In the genomic region with DNA sequence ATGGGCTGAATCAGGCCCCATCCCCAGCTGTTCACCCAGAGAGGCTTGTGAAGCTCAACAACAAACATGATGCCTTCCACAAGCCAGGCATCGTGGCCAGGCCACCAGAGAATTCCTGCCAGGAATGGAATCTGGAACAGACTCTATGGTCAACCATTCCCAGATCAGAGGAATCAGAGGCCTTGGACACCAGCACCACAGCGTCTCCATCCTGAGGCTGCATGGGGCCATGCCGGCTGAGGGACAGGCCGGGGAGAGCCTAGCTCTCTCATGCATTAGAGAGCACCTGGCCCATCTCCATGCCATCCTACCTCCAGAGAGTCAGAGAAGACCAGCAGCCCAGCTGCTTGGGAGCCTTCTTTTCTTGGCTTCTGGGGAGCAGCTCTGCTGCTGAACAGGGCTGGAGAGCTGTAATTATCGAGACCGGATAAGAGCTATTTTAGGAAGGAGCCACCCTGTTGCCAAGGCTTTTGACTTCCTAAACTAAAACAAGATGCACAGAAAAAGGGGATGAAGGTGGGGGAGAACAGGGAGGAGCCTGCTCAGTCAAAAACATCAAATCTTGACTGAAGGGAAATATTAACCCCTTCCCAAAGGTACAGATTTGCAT, we compare ENCODE assay signal across 29 cellular contexts. TPM values are rescaled to one million over a fixed set of nuclear protein-coding genes. Genes with fewer than 3 reads are reported as not detected.
DNase-seq lines count a peak whose midpoint lies in the region; ATAC-seq and TF ChIP-seq lines count a peak whose summit lies in the region.
"Had no signal": no experiment of that assay in that cellular context is flagged by ENCODE, and none has a peak within 500 bp of the region (broad histone marks: within the 10 kb centered on the region; RNA-seq: fewer than 3 reads in every experiment).

No MANE protein-coding gene starts in this region.

- H3K4me3 Mint-ChIP-seq in neural progenitor cell, result no peak overlapping the region
- no peak overlapping the region for H3K4me3 Mint-ChIP-seq in natural killer cell treated with Interleukin-12 subunit alpha and Interleukin-12 subunit beta and Interleukin-15 and Interleukin-18, amount 100 ng/mL, for 72 hours
- H3K4me3 Mint-ChIP-seq: activated T-cell treated with anti-CD3 and anti-CD28 coated beads, Interleukin-2, amount 50 U/mL, for 72 hours; immature natural killer cell had no signal

- H3K4me2 ChIP-seq in neural progenitor cell, result no peak overlapping the region
- H3K4me2 ChIP-seq: A549 had no signal

- H3K36me3 Mint-ChIP-seq in neural progenitor cell, result no peaks in the 10 kb centered on the region
- no peaks in the 10 kb centered on the region for H3K36me3 Mint-ChIP-seq in natural killer cell treated with Interleukin-12 subunit alpha and Interleukin-12 subunit beta and Interleukin-15 and Interleukin-18, amount 100 ng/mL, for 72 hours
- H3K36me3 Mint-ChIP-seq: immature natural killer cell had no signal

- ATAC-seq in natural killer cell treated with Interleukin-12 subunit alpha and Interleukin-12 subunit beta and Interleukin-15 and Interleukin-18, amount 100 ng/mL, for 72 hours, result no peak
- ATAC-seq: A549; activated T-cell treated with anti-CD3 and anti-CD28 coated beads, Interleukin-2, amount 50 U/mL, for 72 hours; left lobe of liver; right lobe of liver had no signal

- H3F3A ChIP-seq in neural progenitor cell (ENCODE audit: low read depth), result no peaks in the 10 kb centered on the region

- peaks cover 18% of the 10 kb centered on the region for H3K4me1 ChIP-seq in cardiac muscle cell (ENCODE audit: low read depth)
- H3K4me1 ChIP-seq in neural progenitor cell, result no peaks in the 10 kb centered on the region

- H3K9ac ChIP-seq in neural progenitor cell, result no peak overlapping the region

- H3K4me3 ChIP-seq in cardiac muscle cell, result no peak overlapping the region
- H3K4me3 ChIP-seq in neural progenitor cell, result no peak overlapping the region
- H3K4me3 ChIP-seq in coronary artery, result no peak overlapping the region
- H3K4me3 ChIP-seq in brain microvascular endothelial cell (ENCODE audit: low read depth, low read length), result no peak overlapping the region
- H3K4me3 ChIP-seq: A549, right lobe of liver, SJSA1, tibial nerve had no signal

- H3K9me3 Mint-ChIP-seq in neural progenitor cell, result no peaks in the 10 kb centered on the region
- H3K9me3 Mint-ChIP-seq in natural killer cell treated with Interleukin-12 subunit alpha and Interleukin-12 subunit beta and Interleukin-15 and Interleukin-18, amount 100 ng/mL, for 72 hours, result no peaks in the 10 kb centered on the region
- H3K9me3 Mint-ChIP-seq: activated T-cell treated with anti-CD3 and anti-CD28 coated beads, Interleukin-2, amount 50 U/mL, for 72 hours; immature natural killer cell had no signal

- peak overlapping the region; percentile 18 for H3K27ac Mint-ChIP-seq in neural progenitor cell
- H3K27ac Mint-ChIP-seq in natural killer cell treated with Interleukin-12 subunit alpha and Interleukin-12 subunit beta and Interleukin-15 and Interleukin-18, amount 100 ng/mL, for 72 hours, result no peak overlapping the region
- H3K27ac Mint-ChIP-seq: activated T-cell treated with anti-CD3 and anti-CD28 coated beads, Interleukin-2, amount 50 U/mL, for 72 hours; immature natural killer cell had no signal

- no peaks in the 10 kb centered on the region for H4K20me1 ChIP-seq in neural progenitor cell (ENCODE audit: low read depth)

- H3K9me3 ChIP-seq in cardiac muscle cell (ENCODE audit: low read depth), result no peaks in the 10 kb centered on the region
- no peaks in the 10 kb centered on the region for H3K9me3 ChIP-seq in neural progenitor cell (ENCODE audit: low read depth)
- H3K9me3 ChIP-seq: A549, right lobe of liver, SJSA1, tibial nerve had no signal

- in situ Hi-C loops in brain microvascular endothelial cell (cut with HindIII; ENCODE audit: low pct_ligation_motif_present, low sequenced_read_pairs), result no loop called here

- no peak for TF ChIP-seq CTCF in cardiac muscle cell (IDR thresholded peaks at IDR 0.05; ENCODE audit: low read depth, low read length)
- TF ChIP-seq CTCF in neural progenitor cell (IDR thresholded peaks at IDR 0.05), result no peak
- TF ChIP-seq CTCF in coronary artery (IDR thresholded peaks at IDR 0.05), result no peak
- no peak for TF ChIP-seq CTCF in brain microvascular endothelial cell (IDR thresholded peaks at IDR 0.05; ENCODE audit: low read depth, low read length, missing control alignments)

- no peaks in the 10 kb centered on the region for H3K36me3 ChIP-seq in cardiac muscle cell
- H3K36me3 ChIP-seq in neural progenitor cell, result no peaks in the 10 kb centered on the region
- no peaks in the 10 kb centered on the region for H3K36me3 ChIP-seq in brain microvascular endothelial cell (replicated peaks)
- H3K36me3 ChIP-seq: right lobe of liver, SJSA1, tibial nerve had no signal

- H3K4me1 Mint-ChIP-seq in neural progenitor cell, result peaks cover 9% of the 10 kb centered on the region
- H3K4me1 Mint-ChIP-seq in natural killer cell treated with Interleukin-12 subunit alpha and Interleukin-12 subunit beta and Interleukin-15 and Interleukin-18, amount 100 ng/mL, for 72 hours (ENCODE audit: low read depth in 2 of 2), result no peaks in the 10 kb centered on the region
- H3K4me1 Mint-ChIP-seq: immature natural killer cell had no signal

- H2AFZ ChIP-seq in neural progenitor cell (replicated peaks), result no peak overlapping the region

- peaks cover 2% of the 10 kb centered on the region for H3K27me3 Mint-ChIP-seq in neural progenitor cell (ENCODE audit: insufficient read depth, low read depth)
- H3K27me3 Mint-ChIP-seq in natural killer cell treated with Interleukin-12 subunit alpha and Interleukin-12 subunit beta and Interleukin-15 and Interleukin-18, amount 100 ng/mL, for 72 hours, result peaks cover 8 to 9% of the 10 kb centered on the region in 2 donors

- H3K27me3 ChIP-seq in cardiac muscle cell, result peaks cover 5% of the 10 kb centered on the region
- no peaks in the 10 kb centered on the region for H3K27me3 ChIP-seq in neural progenitor cell
- H3K27me3 ChIP-seq in brain microvascular endothelial cell (replicated peaks), result peaks cover 7% of the 10 kb centered on the region
- H3K27me3 ChIP-seq: right lobe of liver had no signal

- H3K79me2 ChIP-seq in neural progenitor cell (ENCODE audit: low read depth), result no peaks in the 10 kb centered on the region

- H3K27ac ChIP-seq in cardiac muscle cell (no peak overlapping the region), neural progenitor cell (no peak overlapping the region), coronary artery (peak overlapping the region in 1 of 2 donors; percentile 71), brain microvascular endothelial cell (no peak overlapping the region)
- H3K27ac ChIP-seq: A549, right lobe of liver, SJSA1, tibial nerve had no signal

- DNase-seq in NOMO-1 (lab: John Stamatoyannopoulos, UW; ENCODE audit: unreplicated experiment in 2 of 2) (peak; percentile 36 to 45), NOMO-1 treated with dmso at 0.1 percent for 144 hours (lab: John Stamatoyannopoulos, UW; ENCODE audit: unreplicated experiment) (no peak), UCSD-AML1 (lab: John Stamatoyannopoulos, UW; ENCODE audit: unreplicated experiment) (peak; percentile 29), cardiac muscle cell (ENCODE audit: low read depth in 1 of 2, low spot score in 1 of 2) (peak; percentile 24 to 53), neural progenitor cell (ENCODE audit: low spot score) (no peak), coronary artery (ENCODE audit: low spot score) (no peak), brain microvascular endothelial cell (no peak)
- no peak for DNase-seq in natural killer cell treated with Interleukin-12 subunit alpha and Interleukin-12 subunit beta and Interleukin-15 and Interleukin-18, amount 100 ng/mL, for 72 hours (ENCODE audit: low spot score)
- DNase-seq: activated CD4-positive, alpha-beta T cell treated with anti-CD3 and anti-CD28 coated beads, Interleukin-2, amount 50 U/mL, for 48 hours; activated CD4-positive, CD25-positive, alpha-beta regulatory T cell treated with anti-CD3 and anti-CD28 coated beads, Interleukin-2, amount 50 U/mL, for 72 hours; activated naive CD4-positive, alpha-beta T cell treated with Interleukin-2 at 50 U/mL for 16 hours; activated T-cell treated with anti-CD3 and anti-CD28 coated beads, Interleukin-2, amount 50 U/mL, for 72 hours; DMS79 treated with DMSO at 0.1 percent for 48 hours; hypothalamus; immature natural killer cell; mesenchymal stem cell; MV-4-11; NCI-H1694 treated with DMSO at 0.1 percent for 48 hours; NCI-H2171; NCI-H510A treated with DMSO at 0.1 percent for 48 hours; right lobe of liver; stimulated activated CD4-positive, alpha-beta T cell treated with anti-CD3 and anti-CD28 coated beads, Interleukin-4, amount 100 ng/mL, for 4 hours had no signal

RNA-seq across cellular contexts. Expression of gene MTMR4, which starts 24.5 kb away (rescaled TPM):
- 29.9 and 47.7 TPM in 2 replicates for total RNA-seq in cardiac muscle cell
- 26.0 and 30.4 TPM in 2 replicates for polyA plus RNA-seq in cardiac muscle cell
- 34.0 and 39.8 TPM in 2 replicates for total RNA-seq in neural progenitor cell (ENCODE audit: low replicate concordance)
- 100 to 1,000 TPM in 1 of 2 donors, 10 to 100 TPM in 1; 60.1 to 104 TPM for total RNA-seq in natural killer cell treated with Interleukin-12 subunit alpha and Interleukin-12 subunit beta and Interleukin-15 and Interleukin-18, amount 100 ng/mL, for 72 hours

RNA-seq across cellular contexts. Expression of gene HSF5, which starts 50.7 kb away (rescaled TPM):
- total RNA-seq in cardiac muscle cell (0.03 and 0.07 TPM in 2 replicates), neural progenitor cell (ENCODE audit: low replicate concordance) (0.03 TPM in 1 of 2 replicates, not detected in the other)
- not detected in 2 replicates for polyA plus RNA-seq in cardiac muscle cell
- 1 to 10 TPM; 1.7 to 3.3 TPM for total RNA-seq in natural killer cell treated with Interleukin-12 subunit alpha and Interleukin-12 subunit beta and Interleukin-15 and Interleukin-18, amount 100 ng/mL, for 72 hours
- total RNA-seq: chondrocyte, endothelial cell of umbilical vein, RPMI7951, SJSA1 had no signal
- polyA plus RNA-seq: A549 had no signal

Comparison
In these comparisons a context has a peak if more than half of its experiments do, and no peak if none do; other contexts are left out.
1. DNase-seq: peak in NOMO-1 (2 of 2), UCSD-AML1 (single experiment) and cardiac muscle cell (2 of 2); none in NOMO-1 treated with dmso at 0.1 percent for 144 hours (single experiment), neural progenitor cell (single experiment), natural killer cell treated with Interleukin-12 subunit alpha and Interleukin-12 subunit beta and Interleukin-15 and Interleukin-18, amount 100 ng/mL, for 72 hours (single experiment), coronary artery (single experiment) and brain microvascular endothelial cell (single experiment).